ENCODE assay signal across 8 cellular contexts in the genomic region with DNA sequence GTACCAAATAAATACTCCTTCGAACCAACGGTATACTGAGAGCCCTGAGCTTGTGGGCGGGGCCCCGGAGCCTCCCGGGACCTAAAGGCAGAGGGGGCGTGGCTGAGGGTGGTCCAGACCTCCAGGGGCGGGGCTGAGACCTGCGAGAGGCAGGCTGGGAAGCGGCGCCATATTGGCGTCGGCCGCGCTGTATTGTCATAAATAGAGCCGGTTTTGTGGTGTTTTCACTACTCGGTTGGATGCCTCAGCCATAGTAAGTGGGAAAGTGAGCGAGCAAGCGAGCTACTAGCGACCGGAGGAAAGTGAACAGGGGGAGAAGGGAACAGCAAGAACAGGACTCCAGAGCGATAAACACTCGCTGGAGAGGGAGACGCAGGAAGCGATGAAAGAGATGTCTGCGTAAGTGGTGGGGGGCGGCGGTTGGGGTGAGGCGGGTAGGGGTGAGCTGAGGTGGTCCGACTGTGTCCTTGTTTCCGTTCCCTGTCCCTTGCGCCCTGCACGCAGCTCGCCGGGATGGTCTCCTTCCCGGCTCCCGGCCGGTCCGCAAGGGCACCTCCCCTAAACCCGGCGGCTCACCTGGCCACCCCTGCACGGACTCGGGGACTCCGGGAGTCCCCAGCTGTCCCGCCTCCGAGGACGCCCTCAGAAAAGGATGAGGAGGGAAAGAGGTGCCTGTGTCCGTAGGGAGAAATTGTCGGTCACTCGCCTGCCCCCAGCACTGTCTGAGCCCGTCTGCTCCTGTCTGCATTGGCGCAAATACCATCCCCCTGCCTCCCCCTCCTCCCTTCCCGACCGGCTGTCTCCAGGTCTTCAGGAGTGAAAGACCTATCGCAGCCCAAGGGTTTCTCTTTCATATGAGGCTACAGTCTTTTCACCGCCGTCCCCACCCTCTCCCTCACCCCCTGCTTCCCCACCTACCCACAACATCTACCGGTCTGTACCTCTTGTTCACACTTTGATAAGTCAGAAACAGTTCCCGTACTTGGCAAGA. TPM values are rescaled to one million over a fixed set of nuclear protein-coding genes. Genes with fewer than 3 reads are reported as not detected.
A peak's percentile ranks its signal among the peaks of the same experiment; 100 is the strongest.
DNase-seq lines count a peak whose midpoint lies in the region; ATAC-seq, FAIRE-seq and TF ChIP-seq lines count a peak whose summit lies in the region.

A gene (plus strand): TSS at position 172 of the 991 bp plus-strand sequence. CDS start 211 bp downstream, at position 383.

- H3K4me1 ChIP-seq in OCI-LY7 (ENCODE audit: insufficient read depth, low read length, poor library complexity, severe bottlenecking) = peaks cover 17% of the 10 kb centered on the region
- H3K4me1 ChIP-seq in mucosa of descending colon (ENCODE audit: low read depth) = peaks cover 6% of the 10 kb centered on the region

- POLR2A ChIA-PET in OCI-LY7 (lab: Charles Lee) = interaction anchor here (0.5 to 1.9 kb wide), 23 partner anchors 8 to 1492 kb away, joined by 3 to 14 read pairs (median 3); a partner anchor contains a TSS

- peak within 1 kb of the TSS; percentile 97 for H2AFZ ChIP-seq in OCI-LY7 (ENCODE audit: low read length)

- FAIRE-seq in D721Med (lab: Jason Lieb, UNC) = no peak

- H3K79me2 ChIP-seq in OCI-LY7 (ENCODE audit: insufficient read depth, low read depth, low read length) = peaks cover 35% of the 10 kb centered on the region

- TF ChIP-seq CTCF in D721Med (IDR thresholded peaks at IDR 0.05; ENCODE audit: insufficient read depth, missing control alignments) = no peak
- no peak for TF ChIP-seq CTCF in OCI-LY7 (conservative IDR thresholded peaks at IDR 0.05; ENCODE audit: low read length)
- TF ChIP-seq CTCF in epithelial cell of esophagus (IDR thresholded peaks at IDR 0.05; ENCODE audit: insufficient read depth, low read depth, low read length, missing control alignments) = no peak
- no peak for TF ChIP-seq CTCF in mucosa of descending colon (IDR thresholded peaks at IDR 0.05)

- CTCF ChIA-PET in OCI-LY7 (lab: Charles Lee; ENCODE audit: unreplicated experiment) = no interaction called here

- peak within 1 kb of the TSS; percentile 67 for H3K27ac ChIP-seq in OCI-LY7 (ENCODE audit: low read depth, low read length, poor library complexity, severe bottlenecking)

- peaks cover 5% of the 10 kb centered on the region; the same call in 1 of the 2 replicates for H4K20me1 ChIP-seq in OCI-LY7 (ENCODE audit: insufficient read depth, low read length)

- no peaks in the 10 kb centered on the region for H3K9me2 ChIP-seq in OCI-LY7 (ENCODE audit: insufficient read depth, low read length)

- H3K4me3 ChIP-seq in OCI-LY7 (ENCODE audit: low read depth, low read length, poor library complexity, severe bottlenecking) (peak within 1 kb of the TSS; percentile 92), epithelial cell of esophagus (ENCODE audit: low read length) (peak within 1 kb of the TSS; percentile 99), mucosa of descending colon (peak within 1 kb of the TSS; percentile 69)

- peak within 1 kb of the TSS; percentile 98 for H3K4me2 ChIP-seq in OCI-LY7 (ENCODE audit: low read length)

- DNase-seq in D721Med (ENCODE audit: insufficient read length, low spot score) (peak; percentile 84), HuH-7.5 (ENCODE audit: low spot score) (peak; percentile 82), OCI-LY7 (ENCODE audit: low spot score) (peak; percentile 98), activated T-cell treated with anti-CD3 and anti-CD28 coated beads for 1 hour (ENCODE audit: low read depth) (peak; percentile 97), epithelial cell of esophagus (ENCODE audit: low read depth) (peak; percentile 95), mucosa of descending colon (peak; percentile 98 to 100 (median 98))
- peak; percentile 98 for DNase-seq in stimulated activated CD8-positive, alpha-beta memory T cell treated with anti-CD3 and anti-CD28 coated beads, Interleukin-4, amount 100 ng/mL, for 24 hours (ENCODE audit: low read depth)

- peaks cover 28% of the 10 kb centered on the region for H3K36me3 ChIP-seq in OCI-LY7 (ENCODE audit: insufficient read depth, low read length)
- H3K36me3 ChIP-seq in mucosa of descending colon (ENCODE audit: low read depth) = no peaks in the 10 kb centered on the region

- ATAC-seq in GM21526 (IDR thresholded peaks at IDR 0.05; ENCODE audit: low FRiP score, unreplicated experiment) = peak; percentile 97
- peak; percentile 100 for ATAC-seq in mucosa of descending colon

- H3K9me3 ChIP-seq in OCI-LY7 (ENCODE audit: low read length) = no peaks in the 10 kb centered on the region
- H3K9me3 ChIP-seq in mucosa of descending colon = no peaks in the 10 kb centered on the region

- intact Hi-C loops in OCI-LY7 (cut with micrococcal nuclease; ENCODE audit: unreplicated experiment) = no loop called here
- intact Hi-C loops in mucosa of descending colon (cut with DNase I, micrococcal nuclease) = no loop called here

- no TSS peak for BruUV-seq in OCI-LY7 (replicated peaks; lab: Mats Ljungman, UMichigan)

RNA-seq across cellular contexts. Expression of the gene that starts here (rescaled TPM):
- 9.6 and 15.0 TPM in 2 replicates for total RNA-seq in OCI-LY7 (2014; rRNA removed; shearing (Covaris generic))
- total RNA-seq in OCI-LY7 (2022) (14.6 and 21.9 TPM in 2 replicates), mucosa of descending colon (10 to 100 TPM in 2 of 3 donors, 1 to 10 TPM in 1; 9.1 to 14.5 (median 10.1) TPM)

Comparison
In these comparisons a context has a peak if more than half of its experiments do, and no peak if none do; other contexts are left out.
1. Peak in every context shown above with its lines: DNase-seq, ATAC-seq, H3K4me3 ChIP-seq and H3K27ac ChIP-seq.